17 cellular contexts compared by ENCODE assay signal in the genomic region with DNA sequence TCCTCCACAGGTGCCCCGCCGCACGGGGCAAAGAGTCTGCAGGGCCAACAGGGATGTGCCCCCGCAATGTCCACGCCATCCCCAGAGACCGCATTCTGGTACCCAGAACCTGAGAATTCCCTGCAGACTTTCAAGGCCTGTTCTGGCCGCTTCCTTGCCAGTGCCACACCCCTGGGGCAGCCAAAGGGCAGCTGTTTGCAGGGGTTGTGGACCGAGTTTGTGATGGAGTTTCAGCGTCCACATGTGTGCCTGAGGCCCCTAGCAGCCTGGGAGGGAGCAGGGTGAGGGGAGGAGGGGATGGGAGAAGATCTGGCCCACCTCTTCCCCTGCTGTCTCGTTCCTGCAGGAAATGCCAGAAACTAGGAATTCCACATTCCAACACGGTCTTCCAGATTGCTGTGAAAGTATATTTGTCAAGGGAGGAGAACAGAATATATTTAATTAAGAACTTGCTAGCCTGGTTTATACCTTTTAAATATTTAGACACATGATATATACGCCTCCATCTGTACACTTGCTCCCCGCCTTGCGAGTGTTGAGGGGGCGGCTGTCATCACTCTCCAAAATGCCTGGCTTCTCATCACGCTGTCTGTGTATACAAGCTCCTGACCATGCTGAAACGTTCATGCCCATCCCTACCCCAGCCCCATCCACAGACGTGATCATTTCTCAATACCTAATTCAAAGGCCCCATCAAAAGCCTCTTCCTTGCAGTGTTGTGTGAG. TPM values are rescaled to one million over a fixed set of nuclear protein-coding genes. Genes with fewer than 3 reads are reported as not detected.
DNase-seq lines count a peak whose midpoint lies in the region; ATAC-seq, FAIRE-seq and TF ChIP-seq lines count a peak whose summit lies in the region.
"Had no signal": no experiment of that assay in that cellular context is flagged by ENCODE, and none has a peak within 500 bp of the region (broad histone marks: within the 10 kb centered on the region; RNA-seq: fewer than 3 reads in every experiment).

No MANE protein-coding gene starts in this region.

- in situ Hi-C loops in HepG2 (cut with HindIII; ENCODE audit: extremely low pct_ligation_motif_present, low pct_unique_long_range_greater_than_20kb), result loop anchor here (5.0 kb wide), 1 partner anchor 148 kb away; no protein-coding TSS in a partner anchor

- no peaks in the 10 kb centered on the region for H3K9me3 Mint-ChIP-seq in astrocyte (ENCODE audit: unreplicated experiment)
- H3K9me3 Mint-ChIP-seq in type B pancreatic cell, result no peaks in the 10 kb centered on the region
- H3K9me3 Mint-ChIP-seq: CD8-positive, alpha-beta memory T cell; endodermal cell had no signal

- no peak overlapping the region for H4K91ac ChIP-seq in mesenchymal stem cell (ENCODE audit: low read length)

- H3K4me2 ChIP-seq in HepG2 (ENCODE audit: low read depth, low read length), result peak overlapping the region; percentile 62
- peak overlapping the region; percentile 10 for H3K4me2 ChIP-seq in astrocyte (ENCODE audit: low read length)
- no peak overlapping the region for H3K4me2 ChIP-seq in mesenchymal stem cell (ENCODE audit: low read length, poor library complexity, severe bottlenecking)
- H3K4me2 ChIP-seq: A549 had no signal

- DNase-seq in HepG2 (ENCODE audit: low spot score) (no peak), right lobe of liver (no peak), astrocyte (ENCODE audit: low read depth) (no peak), mesenchymal stem cell (no peak), type B pancreatic cell (ENCODE audit: extremely low spot score, unreplicated experiment) (no peak), HPDE6-E6E7 (ENCODE audit: extremely low spot score) (no peak), NCI-H774 (lab: John Stamatoyannopoulos, UW) (no peak)
- DNase-seq: NCI-H1417 treated with DMSO at 0.1 percent for 48 hours, Peyer's patch, transverse colon had no signal

- H3K27ac Mint-ChIP-seq in astrocyte (ENCODE audit: unreplicated experiment) (no peak overlapping the region), type B pancreatic cell (peak overlapping the region; percentile 34)
- H3K27ac Mint-ChIP-seq: activated CD4-positive, alpha-beta T cell treated with anti-CD3 and anti-CD28 coated beads for 36 hours had no signal

- no peak overlapping the region for H4K8ac ChIP-seq in mesenchymal stem cell (ENCODE audit: low read length)

- peak overlapping the region in 1 of 2 experiments; percentile 14 for H3K18ac ChIP-seq in mesenchymal stem cell (ENCODE audit: low read depth in 1 of 2, low read length in 2 of 2)

- H2BK15ac ChIP-seq in mesenchymal stem cell (ENCODE audit: low read depth, poor library complexity, severe bottlenecking), result peak overlapping the region; percentile 73

- no peak overlapping the region for H3K9ac ChIP-seq in HepG2 (ENCODE audit: insufficient read depth, low read depth, low read length)
- H3K9ac ChIP-seq in astrocyte (ENCODE audit: low read length), result no peak overlapping the region
- peak overlapping the region; percentile 79 for H3K9ac ChIP-seq in mesenchymal stem cell (ENCODE audit: low read length)

- peaks cover 3% of the 10 kb centered on the region for H3K36me3 Mint-ChIP-seq in astrocyte (ENCODE audit: low read depth, unreplicated experiment)
- H3K36me3 Mint-ChIP-seq in type B pancreatic cell, result no peaks in the 10 kb centered on the region
- H3K36me3 Mint-ChIP-seq: CD8-positive, alpha-beta memory T cell had no signal

- TF ChIP-seq EP300 in HepG2 (IDR thresholded peaks at IDR 0.05; ENCODE audit: low read depth in 2 of 2, low read length in 2 of 2), result no peak
- TF ChIP-seq EP300 in HepG2 (CRISPR knock-in tag; IDR thresholded peaks at IDR 0.05; ENCODE audit: borderline replicate concordance), result no peak

- peak overlapping the region in 1 of 3 experiments; percentile 35; a peak in 1 of 6 replicates for H3K4me3 ChIP-seq in HepG2 (replicated peaks in 1 of 3; ENCODE audit: insufficient read depth in 1 of 3, low read depth in 2 of 3, low read length in 3 of 3)
- no peak overlapping the region for H3K4me3 ChIP-seq in right lobe of liver
- H3K4me3 ChIP-seq in astrocyte (ENCODE audit: insufficient read depth, low read depth, low read length), result no peak overlapping the region
- H3K4me3 ChIP-seq in mesenchymal stem cell (ENCODE audit: insufficient read depth in 1 of 2, low read depth in 1 of 2, low read length in 2 of 2), result peak overlapping the region in 1 of 2 experiments; percentile 52
- H3K4me3 ChIP-seq: A549, adrenal gland, Peyer's patch, transverse colon had no signal

- TF ChIP-seq CTCF in HepG2 (CRISPR knock-in tag; IDR thresholded peaks at IDR 0.05) (no peak), right lobe of liver (IDR thresholded peaks at IDR 0.05) (no peak), astrocyte (IDR thresholded peaks at IDR 0.05; ENCODE audit: insufficient read depth, low read depth, low read length) (no peak), type B pancreatic cell (conservative IDR thresholded peaks at IDR 0.05) (no peak)

- H3K4me3 Mint-ChIP-seq in astrocyte (ENCODE audit: unreplicated experiment) (no peak overlapping the region), type B pancreatic cell (peak overlapping the region; percentile 20)
- H3K4me3 Mint-ChIP-seq: activated CD4-positive, alpha-beta T cell treated with anti-CD3 and anti-CD28 coated beads for 36 hours; CD8-positive, alpha-beta memory T cell; endodermal cell had no signal

- H3K36me3 ChIP-seq in HepG2 (replicated peaks in 1 of 2; ENCODE audit: control insufficient read depth in 1 of 2, insufficient read depth in 2 of 2, low read length in 2 of 2), result no peaks in the 10 kb centered on the region
- H3K36me3 ChIP-seq in right lobe of liver, result no peaks in the 10 kb centered on the region
- H3K36me3 ChIP-seq in astrocyte (ENCODE audit: insufficient read depth, low read length), result no peaks in the 10 kb centered on the region
- no peaks in the 10 kb centered on the region for H3K36me3 ChIP-seq in mesenchymal stem cell (ENCODE audit: control insufficient read depth in 1 of 2, insufficient read depth in 2 of 2, low read depth in 1 of 2, low read length in 2 of 2)
- H3K36me3 ChIP-seq: adrenal gland, Peyer's patch, transverse colon had no signal

- H2AFZ ChIP-seq in HepG2 (ENCODE audit: low read length) (no peak overlapping the region), astrocyte (ENCODE audit: low read depth, low read length) (no peak overlapping the region), mesenchymal stem cell (ENCODE audit: low read depth, low read length) (no peak overlapping the region)

- H3K4me1 Mint-ChIP-seq in astrocyte (ENCODE audit: low read depth, unreplicated experiment) (peaks cover 24% of the 10 kb centered on the region), type B pancreatic cell (ENCODE audit: unreplicated experiment) (peaks cover 28% of the 10 kb centered on the region)

- CTCF ChIA-PET in HepG2 (lab: Yijun Ruan, JAX; ENCODE audit: low intra/inter-chr PET ratio, low total read pairs), result interaction anchor here (1.2 to 2.3 kb wide), 2 partner anchors 95 to 144 kb away, joined by 6 to 15 read pairs; no protein-coding TSS in a partner anchor

- H3K9me3 ChIP-seq in HepG2 (ENCODE audit: low read length) (no peaks in the 10 kb centered on the region), right lobe of liver (no peaks in the 10 kb centered on the region), astrocyte (ENCODE audit: insufficient read depth, low read depth, low read length) (no peaks in the 10 kb centered on the region), mesenchymal stem cell (ENCODE audit: control insufficient read depth, low read length) (no peaks in the 10 kb centered on the region)
- H3K9me3 ChIP-seq: A549, adrenal gland, Peyer's patch, transverse colon had no signal

- no peak overlapping the region for H3K23ac ChIP-seq in mesenchymal stem cell (ENCODE audit: low read length in 2 of 2)

- H3K27me3 Mint-ChIP-seq in astrocyte (ENCODE audit: low read depth, unreplicated experiment) (no peaks in the 10 kb centered on the region), type B pancreatic cell (no peaks in the 10 kb centered on the region)
- H3K27me3 Mint-ChIP-seq: activated CD4-positive, alpha-beta T cell treated with anti-CD3 and anti-CD28 coated beads for 36 hours; CD8-positive, alpha-beta memory T cell had no signal

- no peak overlapping the region for H3K4ac ChIP-seq in mesenchymal stem cell (ENCODE audit: low read depth in 1 of 2, low read length in 2 of 2)

- no peak for FAIRE-seq in HepG2 (lab: Jason Lieb, UNC)
- FAIRE-seq in astrocyte (lab: Jason Lieb, UNC), result no peak
- FAIRE-seq: A549, kidney had no signal

- BruUV-seq in HepG2 (replicated peaks; lab: Mats Ljungman, UMichigan), result no TSS peak

- POLR2A ChIA-PET in HepG2 (lab: Yijun Ruan, JAX), result interaction anchor here (1.3 to 1.8 kb wide), 2 partner anchors 86 to 95 kb away, joined by 4 to 7 read pairs; no protein-coding TSS in a partner anchor

- H4K20me1 ChIP-seq in HepG2 (ENCODE audit: insufficient read depth, low read length) (no peaks in the 10 kb centered on the region), astrocyte (ENCODE audit: insufficient read depth, low read length) (no peaks in the 10 kb centered on the region)

- no peak for TF ChIP-seq RAD21 in HepG2 (CRISPR knock-in tag; IDR thresholded peaks at IDR 0.05)

- no peak overlapping the region for H3K27ac ChIP-seq in HepG2 (ENCODE audit: extremely low read length, insufficient read depth, low read length)
- no peak overlapping the region for H3K27ac ChIP-seq in right lobe of liver
- no peak overlapping the region for H3K27ac ChIP-seq in astrocyte (ENCODE audit: low read depth, low read length)
- no peak overlapping the region for H3K27ac ChIP-seq in mesenchymal stem cell (ENCODE audit: low read length, poor library complexity, severe bottlenecking)
- H3K27ac ChIP-seq: Peyer's patch had no signal

- intact Hi-C loops in HepG2 (cut with micrococcal nuclease; ENCODE audit: unreplicated experiment), result loop anchor here (1.0 to 5.0 kb wide), 2 partner anchors 144 to 218 kb away; no protein-coding TSS in a partner anchor
- intact Hi-C loops in right lobe of liver (cut with DNase I), result loop anchor here (5.0 to 10.0 kb wide), 3 partner anchors 98 to 151 kb away; no protein-coding TSS in a partner anchor

- TF ChIP-seq POLR2A in HepG2 (IDR thresholded peaks at IDR 0.05; ENCODE audit: insufficient read depth in 1 of 2, low read depth in 2 of 2, low read length in 2 of 2), result no peak
- TF ChIP-seq POLR2A in right lobe of liver (IDR thresholded peaks at IDR 0.05), result no peak

- no peak overlapping the region for H2BK120ac ChIP-seq in mesenchymal stem cell (ENCODE audit: low read depth, low read length)

- H2BK12ac ChIP-seq in mesenchymal stem cell (ENCODE audit: low read length in 2 of 2), result peak overlapping the region in 1 of 2 experiments; percentile 28

- no peak overlapping the region for H2AK5ac ChIP-seq in mesenchymal stem cell (ENCODE audit: low read length, severe bottlenecking)

- ATAC-seq in HepG2 (no peak), right lobe of liver (no peak), HG03039 (IDR thresholded peaks at IDR 0.05; ENCODE audit: unreplicated experiment) (no peak)

- no peak overlapping the region for H3K14ac ChIP-seq in mesenchymal stem cell (ENCODE audit: low read length in 2 of 2)

- H3K4me1 ChIP-seq in HepG2 (ENCODE audit: insufficient read depth, low read length) (peaks cover 77% of the 10 kb centered on the region), right lobe of liver (no peaks in the 10 kb centered on the region), astrocyte (ENCODE audit: insufficient read depth, low read length) (peaks cover 21% of the 10 kb centered on the region), mesenchymal stem cell (ENCODE audit: control insufficient read depth, insufficient read depth, low read depth, low read length) (peaks cover 3% of the 10 kb centered on the region)
- H3K4me1 ChIP-seq: Peyer's patch had no signal

- no peak overlapping the region for H2BK5ac ChIP-seq in mesenchymal stem cell (ENCODE audit: low read depth, low read length, poor library complexity, severe bottlenecking)

- H3K79me2 ChIP-seq in HepG2 (ENCODE audit: insufficient read depth, low read length) (no peaks in the 10 kb centered on the region), astrocyte (ENCODE audit: insufficient read depth, low read length) (no peaks in the 10 kb centered on the region)

- H3K27me3 ChIP-seq in HepG2 (ENCODE audit: control insufficient read depth in 1 of 2, insufficient read depth in 2 of 2, low read length in 2 of 2), result no peaks in the 10 kb centered on the region
- H3K27me3 ChIP-seq in right lobe of liver, result no peaks in the 10 kb centered on the region
- H3K27me3 ChIP-seq in astrocyte (ENCODE audit: insufficient read depth, low read length), result no peaks in the 10 kb centered on the region
- no peaks in the 10 kb centered on the region for H3K27me3 ChIP-seq in mesenchymal stem cell (ENCODE audit: control insufficient read depth in 1 of 2, insufficient read depth in 1 of 2, low read length in 2 of 2)
- H3K27me3 ChIP-seq: adrenal gland, Peyer's patch, transverse colon had no signal

- no peaks in the 10 kb centered on the region for H3K79me1 ChIP-seq in mesenchymal stem cell (replicated peaks; ENCODE audit: low read length, poor library complexity, severe bottlenecking)

- 74% methylated on average over 17 of the region's 18 CpGs for WGBS in HepG2 (ENCODE audit: low lambda C conversion rate)
- WGBS in right lobe of liver (ENCODE audit: insufficient coverage, low coverage, low lambda C conversion rate, missing lambda C conversion rate), result 50% methylated on average over 12 of the region's 18 CpGs
- WGBS in mesenchymal stem cell, result 77% methylated on average over 17 of the region's 18 CpGs

RNA-seq across cellular contexts. Expression of a gene that starts 31.1 kb away (rescaled TPM):
- total RNA-seq in HepG2 (2016; rRNA removed; fragmentation: Illumina TruSeq; extraction: Trizol) (8.5 and 10.7 TPM in 2 replicates), right lobe of liver (1 to 10 TPM; 3.5 to 7.9 (median 5.5) TPM), astrocyte (14.3 and 19.0 TPM in 2 replicates), type B pancreatic cell (ENCODE audit: low replicate concordance) (14.3 and 20.3 TPM in 2 replicates)
- 3.6 and 5.2 TPM in 2 replicates for total RNA-seq in HepG2 (2016; cell fraction: cytosol; rRNA removed; fragmentation: Illumina TruSeq; extraction: Trizol; ENCODE audit: low read depth)
- 8.6 and 10.3 TPM in 2 replicates for total RNA-seq in HepG2 (2016; cell fraction: insoluble cytoplasmic fraction; rRNA removed; fragmentation: Illumina TruSeq; extraction: Trizol)
- 3.4 and 4.9 TPM in 2 replicates for total RNA-seq in HepG2 (2016; cell fraction: membrane; rRNA removed; fragmentation: Illumina TruSeq; extraction: Trizol)
- total RNA-seq in HepG2 (2016; cell fraction: nucleus; rRNA removed; fragmentation: Illumina TruSeq; extraction: Trizol), result 14.0 and 14.2 TPM in 2 replicates
- polyA plus RNA-seq in HepG2 (2011; rRNA removed), result 4.8 and 5.4 TPM in 2 replicates
- polyA plus RNA-seq in HepG2 (2011; cell fraction: cytosol; rRNA removed), result 1.7 and 2.9 TPM in 2 replicates
- 5.9 and 7.2 TPM in 2 replicates for polyA plus RNA-seq in HepG2 (2011; cell fraction: nucleus; rRNA removed)
- polyA plus RNA-seq in HepG2 (2012), result 4.2 and 4.9 TPM in 2 replicates
- 0.27 and 0.46 TPM in 2 replicates for polyA plus RNA-seq in HepG2 (2016; cell fraction: cytosol; fragmentation: Illumina TruSeq; extraction: Trizol; ENCODE audit: low read depth)
- polyA plus RNA-seq in HepG2 (2016; cell fraction: insoluble cytoplasmic fraction; fragmentation: Illumina TruSeq; extraction: Trizol; ENCODE audit: low read depth), result 6.2 and 6.4 TPM in 2 replicates
- polyA plus RNA-seq in HepG2 (2016; cell fraction: membrane; fragmentation: Illumina TruSeq; extraction: Trizol; ENCODE audit: low read depth), result 1.2 TPM in 2 replicates
- 13.4 and 13.5 TPM in 2 replicates for polyA plus RNA-seq in HepG2 (2016; cell fraction: nucleus; fragmentation: Illumina TruSeq; extraction: Trizol; ENCODE audit: insufficient read depth, low read depth)
- polyA minus RNA-seq in HepG2 (2011; rRNA and poly(A)+ RNA removed; ENCODE audit: low replicate concordance), result 2.8 and 4.0 TPM in 2 replicates
- polyA minus RNA-seq in HepG2 (2011; cell fraction: cytosol; rRNA and poly(A)+ RNA removed), result 6.3 and 7.7 TPM in 2 replicates
- polyA minus RNA-seq in HepG2 (2011; cell fraction: nucleus; rRNA and poly(A)+ RNA removed), result 19.6 and 20.8 TPM in 2 replicates
- polyA plus RNA-seq in mesenchymal stem cell (2013, experiment 1 of 2), result 3.9 TPM
- 4.1 TPM for polyA plus RNA-seq in mesenchymal stem cell (2013, experiment 2 of 2)
